ENCODE assay signal across 15 cellular contexts in genomic region chr2:9297807-9298206, GRCh38.
"Had no signal": no experiment of that assay in that cellular context is flagged by ENCODE, and none has a peak within 500 bp of the region (broad histone marks: within the 10 kb centered on the region; RNA-seq: fewer than 3 reads in every experiment).

No MANE protein-coding gene starts in this region.

- H3K4me1 ChIP-seq: breast epithelium had no signal

- H3K27me3 ChIP-seq: breast epithelium, ovary, right atrium auricular region, tibial nerve had no signal

- ATAC-seq: activated naive CD4-positive, alpha-beta T cell treated with anti-CD3 and anti-CD28 coated beads, Interleukin-2, amount 50 U/mL, for 72 hours; left colon; SK-N-SH treated with all-trans-retinoic acid at 6 μM for 48 hours; WTC11 had no signal

- DNase-seq: activated CD4-positive, alpha-beta T cell treated with anti-CD3 and anti-CD28 coated beads, Interleukin-2, amount 10 ng/mL, durations not matched to agents 24 days and 14 days; amniotic stem cell; effector CD4-positive, alpha-beta T cell; left colon; mammary epithelial cell; nephron progenitor cell; ovary had no signal

- H3K36me3 ChIP-seq: breast epithelium, ovary, right atrium auricular region, tibial nerve had no signal

- H3K9me3 Mint-ChIP-seq: activated CD4-positive, alpha-beta T cell treated with anti-CD3 and anti-CD28 coated beads, Interleukin-2, amount 10 ng/mL, durations not matched to agents 24 days and 14 days; activated naive CD4-positive, alpha-beta T cell treated with anti-CD3 and anti-CD28 coated beads, Interleukin-2, amount 50 U/mL, for 72 hours; nephron progenitor cell; T-helper 1 cell treated with Interleukin-12 subunit alpha and Interleukin-12 subunit beta and Interleukin-4 antibody, amounts not matched to agents 30 μg/mL and 1 μg/mL, for 36 hours; WTC11 had no signal

- H3K36me3 Mint-ChIP-seq: activated naive CD4-positive, alpha-beta T cell treated with anti-CD3 and anti-CD28 coated beads, Interleukin-2, amount 50 U/mL, for 72 hours; WTC11 had no signal

- H3K4me3 Mint-ChIP-seq: activated CD4-positive, alpha-beta T cell treated with anti-CD3 and anti-CD28 coated beads, Interleukin-2, amount 10 ng/mL, durations not matched to agents 24 days and 14 days; nephron progenitor cell; T-helper 1 cell treated with Interleukin-12 subunit alpha and Interleukin-12 subunit beta and Interleukin-4 antibody, amounts not matched to agents 30 μg/mL and 1 μg/mL, for 36 hours; WTC11 had no signal

- H3K4me2 ChIP-seq: smooth muscle cell had no signal

- H3K27ac ChIP-seq: breast epithelium, ovary, right atrium auricular region had no signal

- H3K27ac Mint-ChIP-seq: activated CD4-positive, alpha-beta T cell treated with anti-CD3 and anti-CD28 coated beads, Interleukin-2, amount 10 ng/mL, durations not matched to agents 24 days and 14 days; activated naive CD4-positive, alpha-beta T cell treated with anti-CD3 and anti-CD28 coated beads, Interleukin-2, amount 50 U/mL, for 72 hours; nephron progenitor cell; T-helper 1 cell treated with Interleukin-12 subunit alpha and Interleukin-12 subunit beta and Interleukin-4 antibody, amounts not matched to agents 30 μg/mL and 1 μg/mL, for 36 hours; WTC11 had no signal

- H3K9me3 ChIP-seq: breast epithelium, ovary, right atrium auricular region, tibial nerve had no signal

- H3K4me1 Mint-ChIP-seq: activated CD4-positive, alpha-beta T cell treated with anti-CD3 and anti-CD28 coated beads, Interleukin-2, amount 10 ng/mL, durations not matched to agents 24 days and 14 days had no signal

- H3K4me3 ChIP-seq: breast epithelium, ovary, right atrium auricular region, smooth muscle cell, tibial nerve had no signal
